ENCODE assay signal across 2 cellular contexts in genomic region chr16:89908236-89908635, GRCh38.
TF ChIP-seq lines count a peak whose summit lies in the region.

No MANE protein-coding gene starts in this region.

TF ChIP-seq in HEK293, 187 proteins besides CTCF, POLR2A, EP300 and RAD21:
- TF ChIP-seq ZNF18 (tag by site-specific recombination; IDR thresholded peaks at IDR 0.05) (peak; percentile 100), EGR2 (tag by site-specific recombination; IDR thresholded peaks at IDR 0.05; ENCODE audit: low read depth) (peak; percentile 41; the same call in 1 of the 2 replicates), ZNF155 (tag by site-specific recombination; IDR thresholded peaks at IDR 0.05) (no peak), ZNF843 (tag by site-specific recombination; IDR thresholded peaks at IDR 0.05) (no peak)

TF ChIP-seq in GM12878, 131 proteins besides CTCF, POLR2A, EP300 and RAD21:
- TF ChIP-seq GATAD2B (conservative IDR thresholded peaks at IDR 0.05; ENCODE audit: low read depth) (no peak), RELB (IDR thresholded peaks at IDR 0.05; ENCODE audit: low read depth) (peak; percentile 34; the same call in 1 of the 2 replicates)
